In the genomic region with DNA sequence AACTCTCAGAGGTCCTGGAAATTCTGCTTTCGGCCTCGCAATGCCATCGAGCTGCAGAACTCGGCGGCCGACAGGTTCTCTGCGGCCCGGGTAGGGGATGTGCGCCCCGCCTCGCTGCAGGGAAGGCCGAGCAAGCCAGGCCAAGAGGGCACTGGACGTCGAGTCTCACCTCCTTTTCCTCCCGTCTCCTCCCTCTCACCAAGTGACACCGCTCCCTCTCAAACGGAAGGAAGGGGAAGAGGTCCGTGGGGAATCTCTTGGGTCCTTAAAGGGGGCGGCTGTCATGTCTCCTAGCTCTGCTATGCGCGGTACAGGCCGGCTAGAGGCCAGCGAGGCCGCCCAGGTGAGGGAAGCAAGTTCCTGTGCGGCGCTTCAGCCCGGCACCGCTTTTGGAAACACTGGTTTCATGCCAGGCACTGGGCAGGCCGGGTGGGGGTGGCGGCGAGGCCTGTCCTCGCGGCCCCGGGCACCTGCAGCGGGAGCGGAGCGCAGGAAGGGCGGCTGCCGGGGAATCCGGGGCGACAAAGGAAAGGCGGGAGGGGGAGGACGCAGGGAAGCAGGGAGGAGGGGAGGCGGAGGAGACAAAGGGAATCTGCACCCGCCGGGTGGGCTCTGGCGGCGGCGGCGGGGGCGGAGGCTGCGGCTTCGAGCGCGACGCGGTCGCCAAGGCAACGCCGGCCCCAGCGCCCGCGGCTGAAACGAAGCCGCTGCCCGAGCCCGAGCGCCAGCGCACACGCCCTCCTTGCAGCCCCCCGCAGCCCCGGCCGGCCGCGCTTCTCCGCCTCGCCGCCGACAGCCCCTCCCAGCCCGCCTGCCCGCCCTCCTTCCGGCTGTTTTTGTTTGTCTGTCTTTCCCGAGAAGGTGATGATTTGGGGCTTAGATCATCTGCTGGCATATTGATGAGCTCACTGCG, we compare ENCODE assay signal across 1 cellular context.
TF ChIP-seq lines count a peak whose summit lies in the region.

No MANE protein-coding gene starts in this region.

TF ChIP-seq in GM12878, 131 proteins besides CTCF, POLR2A, EP300 and RAD21 (continued from another document and continues in another):
- TF ChIP-seq, protein P1, sequence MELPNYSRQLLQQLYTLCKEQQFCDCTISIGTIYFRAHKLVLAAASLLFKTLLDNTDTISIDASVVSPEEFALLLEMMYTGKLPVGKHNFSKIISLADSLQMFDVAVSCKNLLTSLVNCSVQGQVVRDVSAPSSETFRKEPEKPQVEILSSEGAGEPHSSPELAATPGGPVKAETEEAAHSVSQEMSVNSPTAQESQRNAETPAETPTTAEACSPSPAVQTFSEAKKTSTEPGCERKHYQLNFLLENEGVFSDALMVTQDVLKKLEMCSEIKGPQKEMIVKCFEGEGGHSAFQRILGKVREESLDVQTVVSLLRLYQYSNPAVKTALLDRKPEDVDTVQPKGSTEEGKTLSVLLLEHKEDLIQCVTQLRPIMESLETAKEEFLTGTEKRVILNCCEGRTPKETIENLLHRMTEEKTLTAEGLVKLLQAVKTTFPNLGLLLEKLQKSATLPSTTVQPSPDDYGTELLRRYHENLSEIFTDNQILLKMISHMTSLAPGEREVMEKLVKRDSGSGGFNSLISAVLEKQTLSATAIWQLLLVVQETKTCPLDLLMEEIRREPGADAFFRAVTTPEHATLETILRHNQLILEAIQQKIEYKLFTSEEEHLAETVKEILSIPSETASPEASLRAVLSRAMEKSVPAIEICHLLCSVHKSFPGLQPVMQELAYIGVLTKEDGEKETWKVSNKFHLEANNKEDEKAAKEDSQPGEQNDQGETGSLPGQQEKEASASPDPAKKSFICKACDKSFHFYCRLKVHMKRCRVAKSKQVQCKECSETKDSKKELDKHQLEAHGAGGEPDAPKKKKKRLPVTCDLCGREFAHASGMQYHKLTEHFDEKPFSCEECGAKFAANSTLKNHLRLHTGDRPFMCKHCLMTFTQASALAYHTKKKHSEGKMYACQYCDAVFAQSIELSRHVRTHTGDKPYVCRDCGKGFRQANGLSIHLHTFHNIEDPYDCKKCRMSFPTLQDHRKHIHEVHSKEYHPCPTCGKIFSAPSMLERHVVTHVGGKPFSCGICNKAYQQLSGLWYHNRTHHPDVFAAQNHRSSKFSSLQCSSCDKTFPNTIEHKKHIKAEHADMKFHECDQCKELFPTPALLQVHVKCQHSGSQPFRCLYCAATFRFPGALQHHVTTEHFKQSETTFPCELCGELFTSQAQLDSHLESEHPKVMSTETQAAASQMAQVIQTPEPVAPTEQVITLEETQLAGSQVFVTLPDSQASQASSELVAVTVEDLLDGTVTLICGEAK (IDR thresholded peaks at IDR 0.05; ENCODE audit: borderline replicate concordance) = no peak
- TF ChIP-seq, protein P2, sequence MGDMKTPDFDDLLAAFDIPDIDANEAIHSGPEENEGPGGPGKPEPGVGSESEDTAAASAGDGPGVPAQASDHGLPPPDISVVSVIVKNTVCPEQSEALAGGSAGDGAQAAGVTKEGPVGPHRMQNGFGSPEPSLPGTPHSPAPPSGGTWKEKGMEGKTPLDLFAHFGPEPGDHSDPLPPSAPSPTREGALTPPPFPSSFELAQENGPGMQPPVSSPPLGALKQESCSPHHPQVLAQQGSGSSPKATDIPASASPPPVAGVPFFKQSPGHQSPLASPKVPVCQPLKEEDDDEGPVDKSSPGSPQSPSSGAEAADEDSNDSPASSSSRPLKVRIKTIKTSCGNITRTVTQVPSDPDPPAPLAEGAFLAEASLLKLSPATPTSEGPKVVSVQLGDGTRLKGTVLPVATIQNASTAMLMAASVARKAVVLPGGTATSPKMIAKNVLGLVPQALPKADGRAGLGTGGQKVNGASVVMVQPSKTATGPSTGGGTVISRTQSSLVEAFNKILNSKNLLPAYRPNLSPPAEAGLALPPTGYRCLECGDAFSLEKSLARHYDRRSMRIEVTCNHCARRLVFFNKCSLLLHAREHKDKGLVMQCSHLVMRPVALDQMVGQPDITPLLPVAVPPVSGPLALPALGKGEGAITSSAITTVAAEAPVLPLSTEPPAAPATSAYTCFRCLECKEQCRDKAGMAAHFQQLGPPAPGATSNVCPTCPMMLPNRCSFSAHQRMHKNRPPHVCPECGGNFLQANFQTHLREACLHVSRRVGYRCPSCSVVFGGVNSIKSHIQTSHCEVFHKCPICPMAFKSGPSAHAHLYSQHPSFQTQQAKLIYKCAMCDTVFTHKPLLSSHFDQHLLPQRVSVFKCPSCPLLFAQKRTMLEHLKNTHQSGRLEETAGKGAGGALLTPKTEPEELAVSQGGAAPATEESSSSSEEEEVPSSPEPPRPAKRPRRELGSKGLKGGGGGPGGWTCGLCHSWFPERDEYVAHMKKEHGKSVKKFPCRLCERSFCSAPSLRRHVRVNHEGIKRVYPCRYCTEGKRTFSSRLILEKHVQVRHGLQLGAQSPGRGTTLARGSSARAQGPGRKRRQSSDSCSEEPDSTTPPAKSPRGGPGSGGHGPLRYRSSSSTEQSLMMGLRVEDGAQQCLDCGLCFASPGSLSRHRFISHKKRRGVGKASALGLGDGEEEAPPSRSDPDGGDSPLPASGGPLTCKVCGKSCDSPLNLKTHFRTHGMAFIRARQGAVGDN (IDR thresholded peaks at IDR 0.05) = peak; percentile 80
- TF ChIP-seq JUNB (IDR thresholded peaks at IDR 0.05) = no peak
- no peak for TF ChIP-seq RCOR1 (conservative IDR thresholded peaks at IDR 0.05; ENCODE audit: low read depth, low read length)
- TF ChIP-seq, protein P3, sequence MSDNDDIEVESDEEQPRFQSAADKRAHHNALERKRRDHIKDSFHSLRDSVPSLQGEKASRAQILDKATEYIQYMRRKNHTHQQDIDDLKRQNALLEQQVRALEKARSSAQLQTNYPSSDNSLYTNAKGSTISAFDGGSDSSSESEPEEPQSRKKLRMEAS (IDR thresholded peaks at IDR 0.05; ENCODE audit: low read depth, low read length) = no peak
- TF ChIP-seq, protein P4, sequence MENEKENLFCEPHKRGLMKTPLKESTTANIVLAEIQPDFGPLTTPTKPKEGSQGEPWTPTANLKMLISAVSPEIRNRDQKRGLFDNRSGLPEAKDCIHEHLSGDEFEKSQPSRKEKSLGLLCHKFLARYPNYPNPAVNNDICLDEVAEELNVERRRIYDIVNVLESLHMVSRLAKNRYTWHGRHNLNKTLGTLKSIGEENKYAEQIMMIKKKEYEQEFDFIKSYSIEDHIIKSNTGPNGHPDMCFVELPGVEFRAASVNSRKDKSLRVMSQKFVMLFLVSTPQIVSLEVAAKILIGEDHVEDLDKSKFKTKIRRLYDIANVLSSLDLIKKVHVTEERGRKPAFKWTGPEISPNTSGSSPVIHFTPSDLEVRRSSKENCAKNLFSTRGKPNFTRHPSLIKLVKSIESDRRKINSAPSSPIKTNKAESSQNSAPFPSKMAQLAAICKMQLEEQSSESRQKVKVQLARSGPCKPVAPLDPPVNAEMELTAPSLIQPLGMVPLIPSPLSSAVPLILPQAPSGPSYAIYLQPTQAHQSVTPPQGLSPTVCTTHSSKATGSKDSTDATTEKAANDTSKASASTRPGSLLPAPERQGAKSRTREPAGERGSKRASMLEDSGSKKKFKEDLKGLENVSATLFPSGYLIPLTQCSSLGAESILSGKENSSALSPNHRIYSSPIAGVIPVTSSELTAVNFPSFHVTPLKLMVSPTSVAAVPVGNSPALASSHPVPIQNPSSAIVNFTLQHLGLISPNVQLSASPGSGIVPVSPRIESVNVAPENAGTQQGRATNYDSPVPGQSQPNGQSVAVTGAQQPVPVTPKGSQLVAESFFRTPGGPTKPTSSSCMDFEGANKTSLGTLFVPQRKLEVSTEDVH (IDR thresholded peaks at IDR 0.05; ENCODE audit: low read depth, partially characterized antibody) = no peak
- no peak for TF ChIP-seq SREBF2 (IDR thresholded peaks at IDR 0.05; ENCODE audit: low read length)
- no peak for TF ChIP-seq KDM1A (IDR thresholded peaks at IDR 0.05; ENCODE audit: borderline replicate concordance)
- TF ChIP-seq BMI1 (IDR thresholded peaks at IDR 0.05; ENCODE audit: borderline replicate concordance) = no peak
- no peak for TF ChIP-seq NBN (IDR thresholded peaks at IDR 0.05)
- peak; percentile 68 for TF ChIP-seq DPF2 (IDR thresholded peaks at IDR 0.05)
- no peak for TF ChIP-seq NRF1 (conservative IDR thresholded peaks at IDR 0.05; ENCODE audit: low read depth, low read length)
- no peak for TF ChIP-seq SMAD5 (IDR thresholded peaks at IDR 0.05; ENCODE audit: low read depth)
- TF ChIP-seq TARDBP (IDR thresholded peaks at IDR 0.05; ENCODE audit: borderline replicate concordance) = no peak
- peak; percentile 42 to 58; a peak in 2 of 4 replicates for TF ChIP-seq IKZF2 (IDR thresholded peaks at IDR 0.05)
- no peak for TF ChIP-seq SUZ12 (IDR thresholded peaks at IDR 0.05; ENCODE audit: unreplicated experiment)
- no peak for TF ChIP-seq IRF4 (IDR thresholded peaks at IDR 0.05; ENCODE audit: low read depth, low read length)
- no peak for TF ChIP-seq ZNF207 (IDR thresholded peaks at IDR 0.05; ENCODE audit: borderline replicate concordance)
- no peak for TF ChIP-seq RELA (IDR thresholded peaks at IDR 0.05; ENCODE audit: borderline replicate concordance, partially characterized antibody)
- TF ChIP-seq, protein P5, sequence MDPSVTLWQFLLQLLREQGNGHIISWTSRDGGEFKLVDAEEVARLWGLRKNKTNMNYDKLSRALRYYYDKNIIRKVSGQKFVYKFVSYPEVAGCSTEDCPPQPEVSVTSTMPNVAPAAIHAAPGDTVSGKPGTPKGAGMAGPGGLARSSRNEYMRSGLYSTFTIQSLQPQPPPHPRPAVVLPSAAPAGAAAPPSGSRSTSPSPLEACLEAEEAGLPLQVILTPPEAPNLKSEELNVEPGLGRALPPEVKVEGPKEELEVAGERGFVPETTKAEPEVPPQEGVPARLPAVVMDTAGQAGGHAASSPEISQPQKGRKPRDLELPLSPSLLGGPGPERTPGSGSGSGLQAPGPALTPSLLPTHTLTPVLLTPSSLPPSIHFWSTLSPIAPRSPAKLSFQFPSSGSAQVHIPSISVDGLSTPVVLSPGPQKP (IDR thresholded peaks at IDR 0.05; ENCODE audit: low read depth, low read length) = no peak
- peak; percentile 79 for TF ChIP-seq IKZF1 (conservative IDR thresholded peaks at IDR 0.05)
- TF ChIP-seq NR2C1 (IDR thresholded peaks at IDR 0.05) = no peak
- no peak for TF ChIP-seq ZSCAN29 (IDR thresholded peaks at IDR 0.05)
- TF ChIP-seq FOXK2 (IDR thresholded peaks at IDR 0.05) = no peak
- TF ChIP-seq CHD2 (IDR thresholded peaks at IDR 0.05; ENCODE audit: borderline replicate concordance, low read depth, low read length) = no peak
- no peak for TF ChIP-seq CHD4 (IDR thresholded peaks at IDR 0.05)
- no peak for TF ChIP-seq ZNF384 (IDR thresholded peaks at IDR 0.05; ENCODE audit: borderline replicate concordance, low read depth, low read length)
- no peak for TF ChIP-seq SMC3 (IDR thresholded peaks at IDR 0.05; ENCODE audit: borderline replicate concordance, low read length)
- no peak for TF ChIP-seq YY1 (IDR thresholded peaks at IDR 0.05; ENCODE audit: low read depth, low read length)
- TF ChIP-seq, protein P6, sequence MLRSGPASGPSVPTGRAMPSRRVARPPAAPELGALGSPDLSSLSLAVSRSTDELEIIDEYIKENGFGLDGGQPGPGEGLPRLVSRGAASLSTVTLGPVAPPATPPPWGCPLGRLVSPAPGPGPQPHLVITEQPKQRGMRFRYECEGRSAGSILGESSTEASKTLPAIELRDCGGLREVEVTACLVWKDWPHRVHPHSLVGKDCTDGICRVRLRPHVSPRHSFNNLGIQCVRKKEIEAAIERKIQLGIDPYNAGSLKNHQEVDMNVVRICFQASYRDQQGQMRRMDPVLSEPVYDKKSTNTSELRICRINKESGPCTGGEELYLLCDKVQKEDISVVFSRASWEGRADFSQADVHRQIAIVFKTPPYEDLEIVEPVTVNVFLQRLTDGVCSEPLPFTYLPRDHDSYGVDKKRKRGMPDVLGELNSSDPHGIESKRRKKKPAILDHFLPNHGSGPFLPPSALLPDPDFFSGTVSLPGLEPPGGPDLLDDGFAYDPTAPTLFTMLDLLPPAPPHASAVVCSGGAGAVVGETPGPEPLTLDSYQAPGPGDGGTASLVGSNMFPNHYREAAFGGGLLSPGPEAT (IDR thresholded peaks at IDR 0.05; ENCODE audit: low read depth) = no peak
- peak in 1 of 2 experiments; percentile 94; a peak in 2 of 3 replicates for TF ChIP-seq EGR1 (IDR thresholded peaks at IDR 0.05; ENCODE audit: borderline replicate concordance in 1 of 2, low read depth in 2 of 2, low read length in 2 of 2)
- TF ChIP-seq TCF12 (IDR thresholded peaks at IDR 0.05; ENCODE audit: low read depth, low read length) = no peak
- no peak for TF ChIP-seq CBX5 (IDR thresholded peaks at IDR 0.05; ENCODE audit: low read depth)
- no peak for TF ChIP-seq RUNX3 (IDR thresholded peaks at IDR 0.05; ENCODE audit: low read length)
- TF ChIP-seq, protein P7, sequence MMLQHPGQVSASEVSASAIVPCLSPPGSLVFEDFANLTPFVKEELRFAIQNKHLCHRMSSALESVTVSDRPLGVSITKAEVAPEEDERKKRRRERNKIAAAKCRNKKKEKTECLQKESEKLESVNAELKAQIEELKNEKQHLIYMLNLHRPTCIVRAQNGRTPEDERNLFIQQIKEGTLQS (IDR thresholded peaks at IDR 0.05; ENCODE audit: borderline replicate concordance, extremely low read depth, low read depth, low read length) = no peak
- TF ChIP-seq RB1 (IDR thresholded peaks at IDR 0.05; ENCODE audit: borderline replicate concordance) = no peak
- no peak for TF ChIP-seq SUPT20H (IDR thresholded peaks at IDR 0.05; ENCODE audit: borderline replicate concordance, control insufficient read depth, low read depth, low read length)
- TF ChIP-seq, protein P8, sequence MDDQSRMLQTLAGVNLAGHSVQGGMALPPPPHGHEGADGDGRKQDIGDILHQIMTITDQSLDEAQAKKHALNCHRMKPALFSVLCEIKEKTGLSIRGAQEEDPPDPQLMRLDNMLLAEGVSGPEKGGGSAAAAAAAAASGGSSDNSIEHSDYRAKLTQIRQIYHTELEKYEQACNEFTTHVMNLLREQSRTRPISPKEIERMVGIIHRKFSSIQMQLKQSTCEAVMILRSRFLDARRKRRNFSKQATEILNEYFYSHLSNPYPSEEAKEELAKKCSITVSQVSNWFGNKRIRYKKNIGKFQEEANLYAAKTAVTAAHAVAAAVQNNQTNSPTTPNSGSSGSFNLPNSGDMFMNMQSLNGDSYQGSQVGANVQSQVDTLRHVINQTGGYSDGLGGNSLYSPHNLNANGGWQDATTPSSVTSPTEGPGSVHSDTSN (IDR thresholded peaks at IDR 0.05; ENCODE audit: insufficient replicate concordance, low read depth, low read length) = no peak
- TF ChIP-seq TCF3 (IDR thresholded peaks at IDR 0.05; ENCODE audit: borderline replicate concordance, insufficient read depth, low read depth, low read length) = no peak
- TF ChIP-seq TAF1 (IDR thresholded peaks at IDR 0.05; ENCODE audit: borderline replicate concordance, low read depth, low read length) = no peak
- TF ChIP-seq POLR2AphosphoS2 (IDR thresholded peaks at IDR 0.05; ENCODE audit: low read depth, low read length) = no peak
- 0 out of 2 replicates have a peak, but pooled peaks have one; percentile 50 for TF ChIP-seq MXI1 (IDR thresholded peaks at IDR 0.05; ENCODE audit: low read depth, low read length)
- TF ChIP-seq EED (IDR thresholded peaks at IDR 0.05; ENCODE audit: low read depth) = no peak
